ENCODE assay signal across 18 cellular contexts in the genomic region with DNA sequence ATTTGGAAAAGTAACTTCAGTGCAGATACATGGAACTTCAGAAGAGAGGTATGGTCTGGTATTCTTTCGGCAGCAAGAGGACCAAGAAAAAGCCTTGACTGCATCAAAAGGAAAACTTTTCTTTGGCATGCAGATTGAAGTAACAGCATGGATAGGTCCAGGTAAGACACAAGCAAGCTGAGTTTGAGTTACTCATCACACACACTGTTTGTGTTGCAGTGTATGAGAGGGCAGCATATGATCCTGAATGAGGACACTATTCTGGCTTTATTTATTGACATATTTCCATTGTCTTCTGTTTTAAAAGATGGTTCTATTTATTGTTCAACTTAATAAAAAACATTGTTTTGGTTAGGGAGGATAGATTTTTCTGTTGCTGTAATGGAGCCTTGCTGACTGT.
DNase-seq lines count a peak whose midpoint lies in the region; ATAC-seq and TF ChIP-seq lines count a peak whose summit lies in the region.
"Had no signal": no experiment of that assay in that cellular context is flagged by ENCODE, and none has a peak within 500 bp of the region (broad histone marks: within the 10 kb centered on the region; RNA-seq: fewer than 3 reads in every experiment).

No MANE protein-coding gene starts in this region.

- H3K9me3 ChIP-seq in esophagus (ENCODE audit: control insufficient read depth in 2 of 2, insufficient read depth in 1 of 2, low read depth in 1 of 2, low read length in 1 of 2): no peaks in the 10 kb centered on the region
- H3K9me3 ChIP-seq: BLaER1, HAP-1 had no signal

- no peak for ATAC-seq in activated naive CD8-positive, alpha-beta T cell treated with anti-CD3 and anti-CD28 coated beads, Interleukin-2, amount 50 U/mL, for 24 hours

- H3K27ac ChIP-seq in VCaP (peak overlapping the region; percentile 57), esophagus (ENCODE audit: low read depth in 2 of 2, low read length in 1 of 2) (peak overlapping the region; percentile 15 to 41)
- H3K27ac ChIP-seq: BLaER1, GM23248, HL-60 had no signal

- peak overlapping the region; percentile 1 for H3K27ac Mint-ChIP-seq in activated naive CD8-positive, alpha-beta T cell treated with anti-CD3 and anti-CD28 coated beads for 36 hours
- H3K27ac Mint-ChIP-seq in activated naive CD8-positive, alpha-beta T cell treated with anti-CD3 and anti-CD28 coated beads, Interleukin-2, amount 50 U/mL, for 24 hours: no peak overlapping the region
- H3K27ac Mint-ChIP-seq in type B pancreatic cell: peak overlapping the region; percentile 84

- TF ChIP-seq CTCF in VCaP (conservative IDR thresholded peaks at IDR 0.05): no peak
- TF ChIP-seq CTCF in type B pancreatic cell (conservative IDR thresholded peaks at IDR 0.05): no peak

- H3K4me3 ChIP-seq in esophagus (ENCODE audit: low read depth in 1 of 2, low read length in 2 of 2): no peak overlapping the region
- H3K4me3 ChIP-seq: BLaER1, GM23248, HAP-1 had no signal

- H3K36me3 ChIP-seq in esophagus (ENCODE audit: control insufficient read depth in 2 of 2, insufficient read depth in 2 of 2, low read length in 1 of 2): no peaks in the 10 kb centered on the region

- 94 to 100% methylated on average over 1 of the region's 1 CpG for WGBS in esophagus, 2 donors

- no peaks in the 10 kb centered on the region for H3K27me3 Mint-ChIP-seq in activated naive CD8-positive, alpha-beta T cell treated with anti-CD3 and anti-CD28 coated beads for 36 hours
- H3K27me3 Mint-ChIP-seq in activated naive CD8-positive, alpha-beta T cell treated with anti-CD3 and anti-CD28 coated beads, Interleukin-2, amount 50 U/mL, for 24 hours: no peaks in the 10 kb centered on the region
- H3K27me3 Mint-ChIP-seq in type B pancreatic cell: no peaks in the 10 kb centered on the region
- H3K27me3 Mint-ChIP-seq: CD4-positive, alpha-beta memory T cell had no signal

- no peaks in the 10 kb centered on the region for H3K27me3 ChIP-seq in esophagus (ENCODE audit: control insufficient read depth in 1 of 2, insufficient read depth in 2 of 2, low read length in 2 of 2)
- H3K27me3 ChIP-seq: BLaER1 had no signal

- peaks cover 30% of the 10 kb centered on the region for H3K36me3 Mint-ChIP-seq in activated naive CD8-positive, alpha-beta T cell treated with anti-CD3 and anti-CD28 coated beads for 36 hours
- H3K36me3 Mint-ChIP-seq in activated naive CD8-positive, alpha-beta T cell treated with anti-CD3 and anti-CD28 coated beads, Interleukin-2, amount 50 U/mL, for 24 hours (ENCODE audit: low read depth): peaks cover 52% of the 10 kb centered on the region
- H3K36me3 Mint-ChIP-seq in type B pancreatic cell: peaks cover 24% of the 10 kb centered on the region

- peaks cover 25% of the 10 kb centered on the region for H3K4me1 Mint-ChIP-seq in activated naive CD8-positive, alpha-beta T cell treated with anti-CD3 and anti-CD28 coated beads for 36 hours
- peaks cover 16% of the 10 kb centered on the region for H3K4me1 Mint-ChIP-seq in activated naive CD8-positive, alpha-beta T cell treated with anti-CD3 and anti-CD28 coated beads, Interleukin-2, amount 50 U/mL, for 24 hours
- no peaks in the 10 kb centered on the region for H3K4me1 Mint-ChIP-seq in type B pancreatic cell (ENCODE audit: unreplicated experiment)

- H3K4me1 ChIP-seq in esophagus (ENCODE audit: control insufficient read depth in 2 of 2, insufficient read depth in 2 of 2, low read length in 1 of 2): no peaks in the 10 kb centered on the region
- H3K4me1 ChIP-seq: HAP-1 had no signal

- H3K4me3 Mint-ChIP-seq in activated naive CD8-positive, alpha-beta T cell treated with anti-CD3 and anti-CD28 coated beads for 36 hours: no peak overlapping the region
- no peak overlapping the region for H3K4me3 Mint-ChIP-seq in activated naive CD8-positive, alpha-beta T cell treated with anti-CD3 and anti-CD28 coated beads, Interleukin-2, amount 50 U/mL, for 24 hours
- H3K4me3 Mint-ChIP-seq in type B pancreatic cell: no peak overlapping the region
- H3K4me3 Mint-ChIP-seq: CD14-positive monocyte; CD4-positive, alpha-beta memory T cell had no signal

- no peaks in the 10 kb centered on the region for H3K9me3 Mint-ChIP-seq in activated naive CD8-positive, alpha-beta T cell treated with anti-CD3 and anti-CD28 coated beads for 36 hours
- H3K9me3 Mint-ChIP-seq in activated naive CD8-positive, alpha-beta T cell treated with anti-CD3 and anti-CD28 coated beads, Interleukin-2, amount 50 U/mL, for 24 hours: no peaks in the 10 kb centered on the region
- H3K9me3 Mint-ChIP-seq in type B pancreatic cell: no peaks in the 10 kb centered on the region
- H3K9me3 Mint-ChIP-seq: CD14-positive monocyte; CD4-positive, alpha-beta memory T cell had no signal

- no peak for DNase-seq in activated naive CD8-positive, alpha-beta T cell treated with anti-CD3 and anti-CD28 coated beads for 36 hours
- no peak for DNase-seq in activated naive CD8-positive, alpha-beta T cell treated with anti-CD3 and anti-CD28 coated beads, Interleukin-2, amount 50 U/mL, for 24 hours
- DNase-seq in type B pancreatic cell (ENCODE audit: extremely low spot score, unreplicated experiment) (no peak), GDM1 (lab: John Stamatoyannopoulos, UW) (no peak), cerebellum (ENCODE audit: low spot score) (no peak)
- DNase-seq in activated CD4-positive, CD25-positive, alpha-beta regulatory T cell (lab: John Stamatoyannopoulos, UW): no peak
- DNase-seq: 8988T; CD4-positive, alpha-beta memory T cell; DMS153; DMS79; GF-D8; GM23248 had no signal
